8 cellular contexts compared by ENCODE assay signal in the genomic region with DNA sequence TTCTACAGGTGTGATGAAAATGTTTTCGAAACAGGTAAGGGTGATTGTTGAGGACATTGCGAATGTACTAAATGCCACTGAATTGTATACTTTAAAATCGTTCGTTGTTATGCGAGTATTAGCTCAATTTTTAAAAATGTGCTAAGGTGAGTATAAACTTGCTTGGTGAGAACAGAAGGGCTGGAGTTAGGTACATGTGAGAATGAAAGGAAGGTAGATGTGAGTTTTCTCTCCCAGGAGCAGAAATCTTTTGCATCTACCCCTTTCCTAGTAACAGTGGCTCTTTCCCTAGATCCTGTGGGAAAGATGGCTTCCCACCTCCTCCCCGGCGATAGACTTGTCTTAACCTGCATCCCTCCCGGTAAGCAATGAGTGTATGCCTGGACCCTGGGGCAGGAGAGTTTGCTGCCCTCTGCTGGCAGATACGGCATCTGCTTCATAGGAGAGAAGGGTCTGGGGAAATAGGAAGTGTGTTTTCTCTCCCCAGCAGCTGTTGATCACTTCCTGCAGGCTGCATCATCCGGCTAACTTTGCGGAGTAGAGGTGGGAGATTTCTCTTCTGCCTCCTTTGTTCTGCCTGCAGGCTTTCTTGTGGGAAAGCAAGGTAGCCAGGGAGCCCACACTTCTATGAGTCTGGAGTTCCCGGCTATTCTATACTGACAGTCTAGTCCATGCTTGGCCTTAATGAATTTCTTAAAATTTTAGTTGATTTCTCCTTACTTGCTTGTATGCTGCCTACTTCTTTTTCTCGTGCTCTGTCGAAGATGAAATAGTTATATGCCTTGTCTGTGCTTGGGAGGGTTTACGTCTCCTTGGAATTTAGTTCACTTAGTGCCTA.
DNase-seq lines count a peak whose midpoint lies in the region; ATAC-seq and TF ChIP-seq lines count a peak whose summit lies in the region.

No MANE protein-coding gene starts in this region.

- H3K23me2 ChIP-seq in H9 (ENCODE audit: insufficient read length, low read depth, low read length, poor library complexity, severe bottlenecking): no peaks in the 10 kb centered on the region

- ATAC-seq in activated naive CD8-positive, alpha-beta T cell treated with anti-CD3 and anti-CD28 coated beads, Interleukin-2, amount 10 ng/mL, durations not matched to agents 7 days and 5 days (ENCODE audit: low read depth): peak; percentile 92

- no peak overlapping the region for H4K5ac ChIP-seq in H9 (ENCODE audit: insufficient read length, low read depth, low read length)

- H4K8ac ChIP-seq in H9 (replicated peaks; ENCODE audit: insufficient read length, low read depth, low read length): no peak overlapping the region

- H3K4me2 ChIP-seq in H9 (ENCODE audit: insufficient read depth, insufficient read length, low read length) (no peak overlapping the region), Karpas-422 (ENCODE audit: low read depth, low read length, poor library complexity, severe bottlenecking) (peak overlapping the region; percentile 53)

- H4K20me1 ChIP-seq in H9 (ENCODE audit: control insufficient read depth, insufficient read depth, insufficient read length) (no peaks in the 10 kb centered on the region), Karpas-422 (ENCODE audit: insufficient read depth, low read depth, low read length) (no peaks in the 10 kb centered on the region)

- POLR2A ChIA-PET in activated naive CD8-positive, alpha-beta T cell treated with anti-CD3 and anti-CD28 coated beads, Interleukin-2, amount 10 ng/mL, durations not matched to agents 7 days and 5 days (lab: Charles Lee): no interaction called here

- H3K4me1 Mint-ChIP-seq in H9: peaks cover 22 to 43% of the 10 kb centered on the region in 2 experiments
- H3K4me1 Mint-ChIP-seq in activated naive CD8-positive, alpha-beta T cell treated with anti-CD3 and anti-CD28 coated beads, Interleukin-2, amount 10 ng/mL, durations not matched to agents 7 days and 5 days: peaks cover 3% of the 10 kb centered on the region

- no peak overlapping the region for H2BK120ac ChIP-seq in H9 (ENCODE audit: low read depth, low read length, poor library complexity, severe bottlenecking)

- no peaks in the 10 kb centered on the region for H3K79me2 ChIP-seq in H9 (ENCODE audit: insufficient read depth, low read length)
- no peaks in the 10 kb centered on the region for H3K79me2 ChIP-seq in Karpas-422 (ENCODE audit: low read length)

- no CpG with 5 or more reads among the region's 15 CpGs for WGBS in H9 (ENCODE audit: extremely low coverage, insufficient read length, low lambda C conversion rate)

- no peak overlapping the region for H4K91ac ChIP-seq in H9 (ENCODE audit: insufficient read length, low read depth, low read length)

- H3K79me1 ChIP-seq in H9 (ENCODE audit: insufficient read depth, low read depth, low read length, poor library complexity, severe bottlenecking): no peaks in the 10 kb centered on the region

- H3K4me1 ChIP-seq in H9 (ENCODE audit: insufficient read depth, low read length) (peaks cover 6% of the 10 kb centered on the region; the same call in 1 of the 2 replicates), Karpas-422 (ENCODE audit: low read length) (peaks cover 4% of the 10 kb centered on the region; the same call in 1 of the 2 replicates)

- H2AFZ ChIP-seq in H9 (ENCODE audit: low read length): no peak overlapping the region
- peak overlapping the region; percentile 69; the same call in 1 of the 2 replicates for H2AFZ ChIP-seq in Karpas-422 (ENCODE audit: low read length)

- H3K36me3 Mint-ChIP-seq in H9 (ENCODE audit: insufficient read depth in 1 of 3, low read depth in 3 of 3): peaks cover 5 to 14% (median 7%) of the 10 kb centered on the region in 3 experiments; a peak in 4 of 7 replicates
- H3K36me3 Mint-ChIP-seq in activated naive CD8-positive, alpha-beta T cell treated with anti-CD3 and anti-CD28 coated beads, Interleukin-2, amount 10 ng/mL, durations not matched to agents 7 days and 5 days: no peaks in the 10 kb centered on the region

- in situ Hi-C loops in SK-MEL-5 (cut with HindIII; ENCODE audit: low pct_unique_long_range_greater_than_20kb, low sequenced_read_pairs): no loop called here

- TF ChIP-seq CTCF in GM12875 (IDR thresholded peaks at IDR 0.05; ENCODE audit: borderline replicate concordance, insufficient read depth, low read depth, low read length) (peak; percentile 78), H9 (conservative IDR thresholded peaks at IDR 0.05) (peak; percentile 97)

- peaks cover 8 to 15% of the 10 kb centered on the region in 2 experiments for H3K9me3 Mint-ChIP-seq in H9
- no peaks in the 10 kb centered on the region for H3K9me3 Mint-ChIP-seq in activated naive CD8-positive, alpha-beta T cell treated with anti-CD3 and anti-CD28 coated beads, Interleukin-2, amount 10 ng/mL, durations not matched to agents 7 days and 5 days

- H3T11ph ChIP-seq in H9 (ENCODE audit: low read length): no peak overlapping the region

- no peak overlapping the region for H3K18ac ChIP-seq in H9 (ENCODE audit: insufficient read length, low read depth, low read length)

- no peak overlapping the region for H2BK12ac ChIP-seq in H9 (ENCODE audit: insufficient read length, low read depth, low read length)

- H3K4ac ChIP-seq in H9 (ENCODE audit: low read depth, low read length): no peak overlapping the region

- H3K9me2 ChIP-seq in Karpas-422 (replicated peaks; ENCODE audit: insufficient read depth, low read length): no peaks in the 10 kb centered on the region

- no peak overlapping the region for H2BK15ac ChIP-seq in H9 (ENCODE audit: low read depth, low read length)

- no peaks in the 10 kb centered on the region for H3K9me3 ChIP-seq in H9 (ENCODE audit: control insufficient read depth, low read depth, low read length)
- H3K9me3 ChIP-seq in Karpas-422 (ENCODE audit: low read length): no peaks in the 10 kb centered on the region

- peak overlapping the region in 2 of 3 experiments; percentile 10 to 26; a peak in 1 of 7 replicates for H3K27ac Mint-ChIP-seq in H9
- no peak overlapping the region for H3K27ac Mint-ChIP-seq in activated naive CD8-positive, alpha-beta T cell treated with anti-CD3 and anti-CD28 coated beads, Interleukin-2, amount 10 ng/mL, durations not matched to agents 7 days and 5 days

- no peaks in the 10 kb centered on the region for H3K27me3 Mint-ChIP-seq in H9 (ENCODE audit: low read depth)
- no peaks in the 10 kb centered on the region for H3K27me3 Mint-ChIP-seq in activated naive CD8-positive, alpha-beta T cell treated with anti-CD3 and anti-CD28 coated beads, Interleukin-2, amount 10 ng/mL, durations not matched to agents 7 days and 5 days

- no peak overlapping the region for H2AK5ac ChIP-seq in H9 (ENCODE audit: insufficient read length, low read length)

- H2BK20ac ChIP-seq in H9 (ENCODE audit: low read depth, low read length, poor library complexity, severe bottlenecking): no peak overlapping the region

- H3K9ac ChIP-seq in H9 (ENCODE audit: extremely low read depth, insufficient read length, low read length) (no peak overlapping the region), Karpas-422 (ENCODE audit: low read length) (peak overlapping the region; percentile 47)

- no peaks in the 10 kb centered on the region for H3K27me3 ChIP-seq in H9 (ENCODE audit: insufficient read depth, low read length)
- H3K27me3 ChIP-seq in Karpas-422 (ENCODE audit: low read length): no peaks in the 10 kb centered on the region

- H3K14ac ChIP-seq in H9 (ENCODE audit: insufficient read depth, low read length): no peak overlapping the region

- H3K36me3 ChIP-seq in Karpas-422 (ENCODE audit: insufficient read depth, low read length): no peaks in the 10 kb centered on the region

- no peak overlapping the region for H3K56ac ChIP-seq in H9 (ENCODE audit: insufficient read length, low read depth, low read length)

- H3K4me3 ChIP-seq in GM12875 (ENCODE audit: low read depth, low read length): no peak overlapping the region
- peak overlapping the region; percentile 21; the same call in 1 of the 2 replicates for H3K4me3 ChIP-seq in Karpas-422 (ENCODE audit: low read length)

- H3K27ac ChIP-seq in H9 (ENCODE audit: insufficient read length, low read depth, low read length) (no peak overlapping the region), Karpas-422 (ENCODE audit: low read length) (no peak overlapping the region)

- H2BK5ac ChIP-seq in H9 (ENCODE audit: insufficient read length, low read length): no peak overlapping the region

- no peak overlapping the region for H3K23ac ChIP-seq in H9 (ENCODE audit: insufficient read length, low read depth, low read length)

- H3K4me3 Mint-ChIP-seq in H9: no peak overlapping the region
- no peak overlapping the region for H3K4me3 Mint-ChIP-seq in activated naive CD8-positive, alpha-beta T cell treated with anti-CD3 and anti-CD28 coated beads, Interleukin-2, amount 10 ng/mL, durations not matched to agents 7 days and 5 days

- DNase-seq in H9 (peak; percentile 96), Karpas-422 (peak; percentile 91), SK-MEL-5 (ENCODE audit: low read depth, low spot score) (peak; percentile 96), hypothalamus (lab: John Stamatoyannopoulos, UW) (peak in 29 of 51 donors; percentile 1 to 48 (median 19)), NCI-H2227 treated with DMSO at 0.1 percent for 48 hours (lab: John Stamatoyannopoulos, UW) (no peak)
- DNase-seq in activated naive CD8-positive, alpha-beta T cell treated with anti-CD3 and anti-CD28 coated beads, Interleukin-2, amount 10 ng/mL, durations not matched to agents 7 days and 5 days: peak; percentile 65
- DNase-seq in stimulated activated CD4-positive, alpha-beta T cell treated with anti-CD3 and anti-CD28 coated beads, Interleukin-1b, Interleukin-23, amount 100 ng/mL, for 24 hours (ENCODE audit: low read depth in 4 of 4, low spot score in 1 of 4): peak; percentile 2 to 39 (median 24)
